Comparison of ENCODE assay signal across 16 cellular contexts in genomic region chr11:41413843-41414242, GRCh38. TPM values are rescaled to one million over a fixed set of nuclear protein-coding genes. Genes with fewer than 3 reads are reported as not detected.
A peak's percentile ranks its signal among the peaks of the same experiment; 100 is the strongest.
DNase-seq lines count a peak whose midpoint lies in the region; ATAC-seq lines count a peak whose summit lies in the region.
"Had no signal": no experiment of that assay in that cellular context is flagged by ENCODE, and none has a peak within 500 bp of the region (broad histone marks: within the 10 kb centered on the region; RNA-seq: fewer than 3 reads in every experiment).

No MANE protein-coding gene starts in this region.

- intact Hi-C loops in posterior vena cava (cut with DNase I) = no loop called here

- peak; percentile 97 for ATAC-seq in GM18519 (IDR thresholded peaks at IDR 0.05; ENCODE audit: low FRiP score, unreplicated experiment)
- peak; percentile 77 for ATAC-seq in GM21526 (IDR thresholded peaks at IDR 0.05; ENCODE audit: low FRiP score, unreplicated experiment)
- peak; percentile 98 for ATAC-seq in HG03095 (IDR thresholded peaks at IDR 0.05; ENCODE audit: unreplicated experiment)
- ATAC-seq: activated T-cell treated with anti-CD3 and anti-CD28 coated beads, Interleukin-2, amount 50 U/mL, for 4 hours; HCT116; left lobe of liver; naive thymus-derived CD8-positive, alpha-beta T cell had no signal

- DNase-seq in OCI-M1 (lab: John Stamatoyannopoulos, UW) (peak; percentile 32), posterior vena cava (ENCODE audit: low spot score) (no peak), amygdala (lab: John Stamatoyannopoulos, UW) (no peak), NCI-H146 treated with DMSO at 0.1 percent for 48 hours (lab: John Stamatoyannopoulos, UW; ENCODE audit: unreplicated experiment) (no peak)
- DNase-seq in effector CD8-positive, alpha-beta T cell (lab: John Stamatoyannopoulos, UW) = no peak
- DNase-seq: activated CD4-positive, CD25-positive, alpha-beta regulatory T cell treated with anti-CD3 and anti-CD28 coated beads, Interleukin-2, amount 50 U/mL, for 72 hours; activated T-cell treated with anti-CD3 and anti-CD28 coated beads, Interleukin-2, amount 50 U/mL, for 4 hours; AML-193; DND-41; naive thymus-derived CD8-positive, alpha-beta T cell had no signal

RNA-seq across cellular contexts. Expression of gene LRRC4C, which starts 45.6 kb away (rescaled TPM):
- total RNA-seq in posterior vena cava = under 1 TPM; 0.48 to 0.69 TPM
- total RNA-seq: activated T-cell treated with anti-CD3 and anti-CD28 coated beads, Interleukin-2, amount 50 U/mL, for 4 hours; HT-29; naive thymus-derived CD8-positive, alpha-beta T cell had no signal
